9 cellular contexts compared by ENCODE assay signal in the genomic region with DNA sequence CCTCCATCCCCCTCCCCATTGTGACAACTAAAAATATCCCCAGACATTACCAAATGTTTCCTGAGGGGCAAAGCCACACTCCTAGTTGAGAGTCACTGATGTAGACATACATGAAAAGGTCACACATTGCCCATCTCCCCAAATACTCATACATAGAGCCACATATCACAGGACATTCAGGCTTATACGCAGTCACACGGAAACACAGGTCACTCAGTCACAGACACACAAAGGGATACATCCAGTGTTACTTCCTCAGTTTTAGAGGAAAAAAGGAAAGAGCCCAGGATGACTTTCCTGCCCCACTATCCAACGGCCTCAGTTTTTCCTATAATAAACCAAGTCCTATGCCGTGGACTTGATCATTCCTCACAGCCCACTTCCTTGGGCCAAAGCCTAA. TPM values are rescaled to one million over a fixed set of nuclear protein-coding genes. Genes with fewer than 3 reads are reported as not detected.
DNase-seq lines count a peak whose midpoint lies in the region; ATAC-seq, FAIRE-seq and TF ChIP-seq lines count a peak whose summit lies in the region.
"Had no signal": no experiment of that assay in that cellular context is flagged by ENCODE, and none has a peak within 500 bp of the region (broad histone marks: within the 10 kb centered on the region; RNA-seq: fewer than 3 reads in every experiment).

No MANE protein-coding gene starts in this region.

- TF ChIP-seq RAD21 in A549 (conservative IDR thresholded peaks at IDR 0.05 in 1 of 2, IDR thresholded peaks at IDR 0.05 in 1 of 2) (no peak), K562 (CRISPR knock-in tag; conservative IDR thresholded peaks at IDR 0.05 in 1 of 2, IDR thresholded peaks at IDR 0.05 in 1 of 2) (no peak)

- POLR2A ChIA-PET in A549 (lab: Yijun Ruan, JAX) (interaction anchor here (4.0 kb wide), 1 partner anchor 29 kb away, joined by 30 read pairs; a partner anchor contains a TSS), K562 (lab: Yijun Ruan, JAX) (interaction anchor here (1.0 to 1.1 kb wide), 2 partner anchors 24 to 40 kb away, joined by 3 to 6 read pairs; no protein-coding TSS in a partner anchor)

- H3K27me3 ChIP-seq in K562 (ENCODE audit: control insufficient read depth in 2 of 2, insufficient read depth in 2 of 2, low read length in 2 of 2) = no peaks in the 10 kb centered on the region

- DNase-seq in A549 (ENCODE audit: low read depth in 1 of 2, low spot score in 1 of 2) (no peak), HFF-Myc (ENCODE audit: extremely low read depth, low read depth) (no peak), K562 (ENCODE audit: extremely low read depth in 1 of 4, low spot score in 3 of 4) (no peak), NCI-H82 treated with DMSO at 0.1 percent for 48 hours (lab: John Stamatoyannopoulos, UW; ENCODE audit: unreplicated experiment) (no peak), T-helper 9 cell (no peak)
- DNase-seq: NCI-H1436 had no signal

- H3K9ac ChIP-seq in K562 (ENCODE audit: insufficient read depth in 1 of 2, low read depth in 2 of 2, low read length in 2 of 2) = peak overlapping the region; percentile 18 to 85; a peak in 2 of 4 replicates

- H2AFZ ChIP-seq in K562 (ENCODE audit: low read depth, low read length) = no peak overlapping the region

- H3K4me2 ChIP-seq in A549 (peak overlapping the region; percentile 84), K562 (ENCODE audit: insufficient read depth, low read length) (peak overlapping the region; percentile 89)

- in situ Hi-C loops in K562 (cut with MboI) = no loop called here

- H3K9me1 ChIP-seq in K562 (ENCODE audit: control insufficient read depth, insufficient read depth, low read length) = no peaks in the 10 kb centered on the region

- no peak for TF ChIP-seq POLR2A in A549 (IDR thresholded peaks at IDR 0.05; ENCODE audit: low read length)
- no peak for TF ChIP-seq POLR2A in K562 (conservative IDR thresholded peaks at IDR 0.05)

- peaks cover 67% of the 10 kb centered on the region for H3K79me2 ChIP-seq in K562 (ENCODE audit: control insufficient read depth, insufficient read depth, low read length)

- intact Hi-C loops in K562 (cut with micrococcal nuclease) = no loop called here

- TF ChIP-seq CTCF in A549 (IDR thresholded peaks at IDR 0.05) (no peak), HFF-Myc (IDR thresholded peaks at IDR 0.05; ENCODE audit: low read depth, low read length, missing control alignments) (no peak), K562 (IDR thresholded peaks at IDR 0.05 in 2 of 3, conservative IDR thresholded peaks at IDR 0.05 in 1 of 3; ENCODE audit: insufficient read depth in 2 of 3, low read depth in 1 of 3, low read length in 3 of 3) (no peak)

- FAIRE-seq in A549 (lab: Jason Lieb, UNC) = no peak
- FAIRE-seq in K562 (lab: Jason Lieb, UNC) = no peak

- CTCF ChIA-PET in A549 (lab: Yijun Ruan, JAX) = interaction anchor here (1.0 to 3.6 kb wide), 3 partner anchors 15 to 164 kb away, joined by 3 to 20 read pairs (median 6); a partner anchor contains a TSS
- CTCF ChIA-PET in K562 (lab: Yijun Ruan, JAX; ENCODE audit: low intra/inter-chr PET ratio) = no interaction called here

- TSS peak; percentile 3 for BruUV-seq in K562 (replicated peaks; lab: Mats Ljungman, UMichigan)

- H3K4me1 ChIP-seq in A549 (peaks cover 41% of the 10 kb centered on the region), K562 (replicated peaks in 1 of 2; ENCODE audit: control insufficient read depth in 2 of 2, insufficient read depth in 2 of 2, low read length in 2 of 2) (peaks cover 31 to 37% of the 10 kb centered on the region in 2 experiments), mesodermal cell (ENCODE audit: control insufficient read depth, insufficient read depth, low read length, poor library complexity, severe bottlenecking) (peaks cover 13% of the 10 kb centered on the region)

- TF ChIP-seq EP300 in A549 (IDR thresholded peaks at IDR 0.05) (no peak), K562 (IDR thresholded peaks at IDR 0.05; ENCODE audit: low read length) (no peak)

- 84% methylated on average over 4 of the region's 4 CpGs for WGBS in A549 (ENCODE audit: missing lambda C conversion rate)
- WGBS in K562 (ENCODE audit: insufficient coverage, low coverage, missing lambda C conversion rate) = 71% methylated on average over 4 of the region's 4 CpGs
- 68 to 71% methylated on average over 4 of the region's 4 CpGs for WGBS in mesodermal cell (ENCODE audit: insufficient coverage in 2 of 2), 2 experiments

- H3K27ac ChIP-seq in A549 (no peak overlapping the region; a peak in 1 of 6 replicates), K562 (ENCODE audit: extremely low read depth, low read depth, low read length) (no peak overlapping the region; the same call in 1 of the 3 replicates), mesodermal cell (ENCODE audit: low read depth, low read length, severe bottlenecking) (no peak overlapping the region)

- H3K9me3 ChIP-seq in A549 (no peaks in the 10 kb centered on the region), K562 (replicated peaks; ENCODE audit: control insufficient read depth, insufficient read depth, low read depth, low read length) (no peaks in the 10 kb centered on the region), mesodermal cell (ENCODE audit: control insufficient read depth, low read length) (no peaks in the 10 kb centered on the region)

- H3K36me3 ChIP-seq in K562 (ENCODE audit: control insufficient read depth, insufficient read depth, low read length) = peaks cover 28% of the 10 kb centered on the region; the same call in 2 of the 3 replicates
- peaks cover 29% of the 10 kb centered on the region for H3K36me3 ChIP-seq in mesodermal cell (ENCODE audit: control insufficient read depth, insufficient read depth, low read length)

- no peak overlapping the region for H3K4me3 ChIP-seq in A549
- peak overlapping the region; percentile 83 for H3K4me3 ChIP-seq in HFF-Myc (replicated peaks; ENCODE audit: low read depth, low read length)
- peak overlapping the region; percentile 74; the same call in 1 of the 2 replicates for H3K4me3 ChIP-seq in K562
- H3K4me3 ChIP-seq in mesodermal cell (ENCODE audit: extremely low read depth, insufficient read depth, low read length, poor library complexity, severe bottlenecking) = peak overlapping the region; percentile 75

- ATAC-seq in A549 (no peak), K562 (no peak), HG02678 (IDR thresholded peaks at IDR 0.05; ENCODE audit: unreplicated experiment) (no peak), GM19463 (IDR thresholded peaks at IDR 0.05; ENCODE audit: unreplicated experiment) (no peak)

- H4K20me1 ChIP-seq in K562 (replicated peaks; ENCODE audit: control insufficient read depth, insufficient read depth, low read length) = peaks cover 4% of the 10 kb centered on the region; the same call in 1 of the 2 replicates

RNA-seq across cellular contexts. Expression of a gene that starts 1.9 kb away (rescaled TPM):
- polyA plus RNA-seq in A549 (2011; rRNA removed) (80.6 and 90.8 TPM in 2 replicates), A549 (2017; fragmentation: RNase III; extraction: RNeasy Plus Mini Kit Qiagen cat#74134 plus additional on column Dnase treatment) (95.6 to 108 TPM (median 104 TPM) in 3 replicates), K562 (2011; rRNA removed) (52.9 and 61.3 TPM in 2 replicates), K562 (2014; fragmentation: Illumina TruSeq; extraction: Trizol) (72.8 and 84.3 TPM in 2 replicates), K562 (2014; fragmentation: Nextera tagmentation; extraction: Ambion mirVana) (10 to 100 TPM in 1 of 2 experiments, 1 to 10 TPM in 1; 9.9 to 12.9 TPM), K562 (2014; rRNA removed) (69.5 and 76.1 TPM in 2 replicates)
- 87.4 and 122 TPM in 2 replicates for polyA plus RNA-seq in A549 (2012; cell fraction: cytosol; rRNA removed)
- polyA plus RNA-seq in A549 (2012; cell fraction: nucleus; rRNA removed) = 92.1 and 95.1 TPM in 2 replicates
- polyA minus RNA-seq in A549 (2011; rRNA and poly(A)+ RNA removed) = 58.9 and 67.1 TPM in 2 replicates
- 31.6 and 67.2 TPM in 2 replicates for total RNA-seq in K562 (2011; cell fraction: chromatin; rRNA removed; ENCODE audit: low replicate concordance)
- 106 and 118 TPM in 2 replicates for total RNA-seq in K562 (2011; cell fraction: nucleolus; rRNA removed)
- total RNA-seq in K562 (2011; cell fraction: nucleoplasm; rRNA removed) = 87.4 and 103 TPM in 2 replicates
- total RNA-seq in K562 (2014; rRNA removed) (81.1 and 88.3 TPM in 2 replicates), K562 (2014; rRNA removed; fragmentation: Illumina TruSeq; extraction: Trizol) (43.0 and 45.3 TPM in 2 replicates), K562 (2015; rRNA removed; fragmentation: Illumina TruSeq; extraction: Trizol) (62.5 and 62.7 TPM in 2 replicates), K562 (2021) (70.2 and 70.6 TPM in 2 replicates)
- polyA plus RNA-seq in K562 (2011; cell fraction: cytosol; rRNA removed) = 98.7 and 108 TPM in 2 replicates
- 34.7 and 36.6 TPM in 2 replicates for polyA plus RNA-seq in K562 (2011; cell fraction: nucleus; rRNA removed)
- polyA plus RNA-seq in K562 (2012) = 65.9 and 66.7 TPM in 2 replicates
- 43.9 and 46.0 TPM in 2 replicates for polyA minus RNA-seq in K562 (2011; rRNA and poly(A)+ RNA removed)
- 37.1 and 42.1 TPM in 2 replicates for polyA minus RNA-seq in K562 (2011; cell fraction: cytosol; rRNA and poly(A)+ RNA removed)
- polyA minus RNA-seq in K562 (2011; cell fraction: nucleus; rRNA and poly(A)+ RNA removed) = 15.1 and 25.0 TPM in 2 replicates
- polyA plus RNA-seq in mesodermal cell (2013, experiment 1 of 2) = 108 TPM
- 91.0 TPM for polyA plus RNA-seq in mesodermal cell (2013, experiment 2 of 2)

RNA-seq across cellular contexts. Expression of a gene that starts 3.0 kb away (rescaled TPM):
- 19.7 and 23.9 TPM in 2 replicates for polyA plus RNA-seq in A549 (2011; rRNA removed)
- polyA plus RNA-seq in A549 (2012; cell fraction: cytosol; rRNA removed) = 18.3 and 23.3 TPM in 2 replicates
- 48.0 and 61.6 TPM in 2 replicates for polyA plus RNA-seq in A549 (2012; cell fraction: nucleus; rRNA removed)
- polyA plus RNA-seq in A549 (2017; fragmentation: RNase III; extraction: RNeasy Plus Mini Kit Qiagen cat#74134 plus additional on column Dnase treatment) = 19.1 to 22.3 TPM (median 21.6 TPM) in 3 replicates
- 55.1 and 61.7 TPM in 2 replicates for polyA minus RNA-seq in A549 (2011; rRNA and poly(A)+ RNA removed)
- 62.1 and 111 TPM in 2 replicates for total RNA-seq in K562 (2011; cell fraction: chromatin; rRNA removed; ENCODE audit: low replicate concordance)
- total RNA-seq in K562 (2011; cell fraction: nucleolus; rRNA removed) = 38.7 and 54.5 TPM in 2 replicates
- 51.0 and 73.5 TPM in 2 replicates for total RNA-seq in K562 (2011; cell fraction: nucleoplasm; rRNA removed)
- 7.7 and 8.5 TPM in 2 replicates for total RNA-seq in K562 (2014; rRNA removed)
- 5.6 TPM in 2 replicates for total RNA-seq in K562 (2014; rRNA removed; fragmentation: Illumina TruSeq; extraction: Trizol)
- 10.2 and 10.4 TPM in 2 replicates for total RNA-seq in K562 (2015; rRNA removed; fragmentation: Illumina TruSeq; extraction: Trizol)
- total RNA-seq in K562 (2021) = 23.8 and 26.4 TPM in 2 replicates
- polyA plus RNA-seq in K562 (2011; rRNA removed) = 13.3 and 26.5 TPM in 2 replicates
- 23.6 and 27.7 TPM in 2 replicates for polyA plus RNA-seq in K562 (2011; cell fraction: cytosol; rRNA removed)
- polyA plus RNA-seq in K562 (2011; cell fraction: nucleus; rRNA removed) = 87.5 and 92.0 TPM in 2 replicates
- 19.4 and 28.0 TPM in 2 replicates for polyA plus RNA-seq in K562 (2012)
- 24.0 TPM in 2 replicates for polyA plus RNA-seq in K562 (2014; fragmentation: Illumina TruSeq; extraction: Trizol)
- 1 to 10 TPM; 2.7 to 3.3 TPM for polyA plus RNA-seq in K562 (2014; fragmentation: Nextera tagmentation; extraction: Ambion mirVana)
- 18.9 and 24.0 TPM in 2 replicates for polyA plus RNA-seq in K562 (2014; rRNA removed)
- 13.9 and 22.4 TPM in 2 replicates for polyA minus RNA-seq in K562 (2011; rRNA and poly(A)+ RNA removed)
- 15.3 and 34.3 TPM in 2 replicates for polyA minus RNA-seq in K562 (2011; cell fraction: cytosol; rRNA and poly(A)+ RNA removed)
- polyA minus RNA-seq in K562 (2011; cell fraction: nucleus; rRNA and poly(A)+ RNA removed) = 21.1 and 33.1 TPM in 2 replicates
- 36.3 TPM for polyA plus RNA-seq in mesodermal cell (2013, experiment 1 of 2)
- 26.6 TPM for polyA plus RNA-seq in mesodermal cell (2013, experiment 2 of 2)

RNA-seq across cellular contexts. Expression of a gene that starts 6.3 kb away (rescaled TPM):
- polyA plus RNA-seq in A549 (2011; rRNA removed) = 14.3 and 18.0 TPM in 2 replicates
- polyA plus RNA-seq in A549 (2012; cell fraction: cytosol; rRNA removed) = 13.4 and 15.5 TPM in 2 replicates
- polyA plus RNA-seq in A549 (2012; cell fraction: nucleus; rRNA removed) = 20.4 and 22.4 TPM in 2 replicates
- polyA plus RNA-seq in A549 (2017; fragmentation: RNase III; extraction: RNeasy Plus Mini Kit Qiagen cat#74134 plus additional on column Dnase treatment) = 6.5 to 11.7 TPM (median 10.1 TPM) in 3 replicates
- polyA minus RNA-seq in A549 (2011; rRNA and poly(A)+ RNA removed) = 13.2 and 17.2 TPM in 2 replicates
- total RNA-seq in K562 (2011; cell fraction: chromatin; rRNA removed; ENCODE audit: low replicate concordance) = 34.5 and 62.3 TPM in 2 replicates
- total RNA-seq in K562 (2011; cell fraction: nucleolus; rRNA removed) = 45.7 and 50.8 TPM in 2 replicates
- 31.9 and 42.5 TPM in 2 replicates for total RNA-seq in K562 (2011; cell fraction: nucleoplasm; rRNA removed)
- 13.5 and 13.9 TPM in 2 replicates for total RNA-seq in K562 (2014; rRNA removed)
- total RNA-seq in K562 (2014; rRNA removed; fragmentation: Illumina TruSeq; extraction: Trizol) = 10.7 and 11.3 TPM in 2 replicates
- 9.6 and 9.9 TPM in 2 replicates for total RNA-seq in K562 (2015; rRNA removed; fragmentation: Illumina TruSeq; extraction: Trizol)
- total RNA-seq in K562 (2021) = 11.1 and 12.7 TPM in 2 replicates
- 18.6 and 23.7 TPM in 2 replicates for polyA plus RNA-seq in K562 (2011; rRNA removed)
- 22.6 and 23.0 TPM in 2 replicates for polyA plus RNA-seq in K562 (2011; cell fraction: cytosol; rRNA removed)
- polyA plus RNA-seq in K562 (2011; cell fraction: nucleus; rRNA removed) = 62.9 and 71.1 TPM in 2 replicates
- 10.1 and 29.4 TPM in 2 replicates for polyA plus RNA-seq in K562 (2012)
- 13.9 and 14.3 TPM in 2 replicates for polyA plus RNA-seq in K562 (2014; fragmentation: Illumina TruSeq; extraction: Trizol)
- 10 to 100 TPM; 13.3 to 17.2 TPM for polyA plus RNA-seq in K562 (2014; fragmentation: Nextera tagmentation; extraction: Ambion mirVana)
- polyA plus RNA-seq in K562 (2014; rRNA removed) = 16.6 and 17.7 TPM in 2 replicates
- polyA minus RNA-seq in K562 (2011; rRNA and poly(A)+ RNA removed) = 15.3 and 15.8 TPM in 2 replicates
- polyA minus RNA-seq in K562 (2011; cell fraction: cytosol; rRNA and poly(A)+ RNA removed) = 8.3 and 8.4 TPM in 2 replicates
- polyA minus RNA-seq in K562 (2011; cell fraction: nucleus; rRNA and poly(A)+ RNA removed) = 13.9 and 19.8 TPM in 2 replicates
- 19.5 TPM for polyA plus RNA-seq in mesodermal cell (2013, experiment 1 of 2)
- polyA plus RNA-seq in mesodermal cell (2013, experiment 2 of 2) = 17.7 TPM

RNA-seq across cellular contexts. Expression of a gene that starts 14.9 kb away (rescaled TPM):
- 18.7 and 24.1 TPM in 2 replicates for polyA plus RNA-seq in A549 (2011; rRNA removed)
- polyA plus RNA-seq in A549 (2012; cell fraction: cytosol; rRNA removed) = 35.9 and 47.7 TPM in 2 replicates
- 219 and 307 TPM in 2 replicates for polyA plus RNA-seq in A549 (2012; cell fraction: nucleus; rRNA removed)
- polyA plus RNA-seq in A549 (2017; fragmentation: RNase III; extraction: RNeasy Plus Mini Kit Qiagen cat#74134 plus additional on column Dnase treatment) = 37.0 to 44.0 TPM (median 43.3 TPM) in 3 replicates
- 32.5 and 43.4 TPM in 2 replicates for polyA minus RNA-seq in A549 (2011; rRNA and poly(A)+ RNA removed)
- 519 and 1,217 TPM in 2 replicates for total RNA-seq in K562 (2011; cell fraction: chromatin; rRNA removed; ENCODE audit: low replicate concordance)
- 693 and 731 TPM in 2 replicates for total RNA-seq in K562 (2011; cell fraction: nucleolus; rRNA removed)
- 509 and 519 TPM in 2 replicates for total RNA-seq in K562 (2011; cell fraction: nucleoplasm; rRNA removed)
- total RNA-seq in K562 (2014; rRNA removed) = 20.2 and 21.7 TPM in 2 replicates
- total RNA-seq in K562 (2014; rRNA removed; fragmentation: Illumina TruSeq; extraction: Trizol) = 11.0 and 15.6 TPM in 2 replicates
- 21.0 and 23.1 TPM in 2 replicates for total RNA-seq in K562 (2015; rRNA removed; fragmentation: Illumina TruSeq; extraction: Trizol)
- 70.0 and 80.5 TPM in 2 replicates for total RNA-seq in K562 (2021)
- polyA plus RNA-seq in K562 (2011; rRNA removed) = 28.8 and 75.9 TPM in 2 replicates
- polyA plus RNA-seq in K562 (2011; cell fraction: cytosol; rRNA removed) = 28.0 and 43.8 TPM in 2 replicates
- 734 and 802 TPM in 2 replicates for polyA plus RNA-seq in K562 (2011; cell fraction: nucleus; rRNA removed)
- 45.4 and 65.7 TPM in 2 replicates for polyA plus RNA-seq in K562 (2012)
- polyA plus RNA-seq in K562 (2014; fragmentation: Illumina TruSeq; extraction: Trizol) = 47.4 and 52.5 TPM in 2 replicates
- polyA plus RNA-seq in K562 (2014; fragmentation: Nextera tagmentation; extraction: Ambion mirVana) = 10 to 100 TPM in 1 of 2 experiments, 1 to 10 TPM in 1; 9.5 to 13.4 TPM
- 63.3 and 74.0 TPM in 2 replicates for polyA plus RNA-seq in K562 (2014; rRNA removed)
- 17.3 and 28.6 TPM in 2 replicates for polyA minus RNA-seq in K562 (2011; rRNA and poly(A)+ RNA removed)
- polyA minus RNA-seq in K562 (2011; cell fraction: cytosol; rRNA and poly(A)+ RNA removed) = 35.8 and 41.5 TPM in 2 replicates
- polyA minus RNA-seq in K562 (2011; cell fraction: nucleus; rRNA and poly(A)+ RNA removed) = 191 and 272 TPM in 2 replicates
- 27.1 TPM for polyA plus RNA-seq in mesodermal cell (2013, experiment 1 of 2)
- polyA plus RNA-seq in mesodermal cell (2013, experiment 2 of 2) = 25.5 TPM

RNA-seq across cellular contexts. Expression of a gene that starts 16.1 kb away (rescaled TPM):
- polyA plus RNA-seq in A549 (2011; rRNA removed) (162 and 178 TPM in 2 replicates), A549 (2017; fragmentation: RNase III; extraction: RNeasy Plus Mini Kit Qiagen cat#74134 plus additional on column Dnase treatment) (103 to 106 TPM (median 103 TPM) in 3 replicates), K562 (2011; rRNA removed) (214 and 229 TPM in 2 replicates), K562 (2014; fragmentation: Illumina TruSeq; extraction: Trizol) (108 and 134 TPM in 2 replicates), K562 (2014; fragmentation: Nextera tagmentation; extraction: Ambion mirVana) (10 to 100 TPM; 24.7 to 36.7 TPM), K562 (2014; rRNA removed) (263 and 286 TPM in 2 replicates)
- 170 and 197 TPM in 2 replicates for polyA plus RNA-seq in A549 (2012; cell fraction: cytosol; rRNA removed)
- 101 and 105 TPM in 2 replicates for polyA plus RNA-seq in A549 (2012; cell fraction: nucleus; rRNA removed)
- polyA minus RNA-seq in A549 (2011; rRNA and poly(A)+ RNA removed) = 49.3 and 50.3 TPM in 2 replicates
- 85.7 and 116 TPM in 2 replicates for total RNA-seq in K562 (2011; cell fraction: chromatin; rRNA removed; ENCODE audit: low replicate concordance)
- 157 and 164 TPM in 2 replicates for total RNA-seq in K562 (2011; cell fraction: nucleolus; rRNA removed)
- total RNA-seq in K562 (2011; cell fraction: nucleoplasm; rRNA removed) = 138 and 163 TPM in 2 replicates
- total RNA-seq in K562 (2014; rRNA removed) (284 and 308 TPM in 2 replicates), K562 (2014; rRNA removed; fragmentation: Illumina TruSeq; extraction: Trizol) (151 and 152 TPM in 2 replicates), K562 (2015; rRNA removed; fragmentation: Illumina TruSeq; extraction: Trizol) (125 and 131 TPM in 2 replicates), K562 (2021) (210 and 231 TPM in 2 replicates)
- polyA plus RNA-seq in K562 (2011; cell fraction: cytosol; rRNA removed) = 262 and 324 TPM in 2 replicates
- polyA plus RNA-seq in K562 (2011; cell fraction: nucleus; rRNA removed) = 188 and 255 TPM in 2 replicates
- polyA plus RNA-seq in K562 (2012) = 144 and 178 TPM in 2 replicates
- polyA minus RNA-seq in K562 (2011; rRNA and poly(A)+ RNA removed) = 63.0 and 69.5 TPM in 2 replicates
- 53.1 and 69.1 TPM in 2 replicates for polyA minus RNA-seq in K562 (2011; cell fraction: cytosol; rRNA and poly(A)+ RNA removed)
- 32.9 and 38.3 TPM in 2 replicates for polyA minus RNA-seq in K562 (2011; cell fraction: nucleus; rRNA and poly(A)+ RNA removed)
- 87.8 TPM for polyA plus RNA-seq in mesodermal cell (2013, experiment 1 of 2)
- 71.9 TPM for polyA plus RNA-seq in mesodermal cell (2013, experiment 2 of 2)
